In genomic region chr13:30802501-30802900, GRCh38 we compare ENCODE assay signal across 8 cellular contexts.
DNase-seq lines count a peak whose midpoint lies in the region; ATAC-seq and TF ChIP-seq lines count a peak whose summit lies in the region.

No MANE protein-coding gene starts in this region.

- DNase-seq in CD4-positive, alpha-beta memory T cell, result no peak
- no peak for DNase-seq in activated B cell treated with CpG ODN at 0.5 μM for 24 hours
- DNase-seq in naive thymus-derived CD4-positive, alpha-beta T cell, result no peak
- DNase-seq in activated T-helper 2 cell treated with anti-CD3 and anti-CD28 coated beads, Interferon-gamma antibody, Interleukin-2, Interleukin-4, amounts not matched to agents 10 μg/mL and 5 μg/mL and 100 μg/mL, durations not matched to agents 14 hours and 24 hours and 36 hours (ENCODE audit: low spot score), result no peak
- DNase-seq in SW 1271 (lab: John Stamatoyannopoulos, UW), result no peak

- no peak for TF ChIP-seq CTCF in activated B cell treated with CpG ODN at 0.5 μM for 24 hours (IDR thresholded peaks at IDR 0.05)

- H3K4me3 ChIP-seq in CD4-positive, alpha-beta memory T cell (ENCODE audit: low read length in 2 of 2), result no peak overlapping the region
- peak overlapping the region; percentile 27 for H3K4me3 ChIP-seq in naive thymus-derived CD4-positive, alpha-beta T cell (ENCODE audit: low read length)

- POLR2A ChIA-PET in CD4-positive, alpha-beta memory T cell (lab: Charles Lee; ENCODE audit: partially characterized antibody), result no interaction called here
- POLR2A ChIA-PET in activated B cell treated with CpG ODN at 0.5 μM for 24 hours (lab: Charles Lee), result no interaction called here
- POLR2A ChIA-PET in naive thymus-derived CD4-positive, alpha-beta T cell (lab: Charles Lee), result no interaction called here

- intact Hi-C loops in CD4-positive, alpha-beta memory T cell (cut with micrococcal nuclease), result loop anchor here (1.0 to 10.0 kb wide), 5 partner anchors 186 to 338 kb away; partner anchors contain the start of genes HMGB1 and USPL1
- intact Hi-C loops in activated B cell treated with CpG ODN at 0.5 μM for 24 hours (cut with micrococcal nuclease), result loop anchor here (1.0 to 10.0 kb wide), 6 partner anchors 62 to 547 kb away; no protein-coding TSS in a partner anchor
- intact Hi-C loops in naive thymus-derived CD4-positive, alpha-beta T cell (cut with micrococcal nuclease), result loop anchor here (1.0 to 5.0 kb wide), 11 partner anchors 186 to 1294 kb away; partner anchors contain the start of genes HMGB1 (in 2 of the 2) and USPL1 (in 1 of the 2)
- intact Hi-C loops in activated T-helper 2 cell treated with anti-CD3 and anti-CD28 coated beads, Interferon-gamma antibody, Interleukin-2, Interleukin-4, amounts not matched to agents 10 μg/mL and 5 μg/mL and 100 μg/mL, durations not matched to agents 14 hours and 24 hours and 36 hours (cut with micrococcal nuclease), result loop anchor here (2.0 to 10.0 kb wide), 6 partner anchors 148 to 428 kb away; partner anchors contain the start of genes HMGB1 and USPL1

- peaks cover 0 to 1% (median 0%) of the 10 kb centered on the region in 8 donors for H3K9me3 Mint-ChIP-seq in CD4-positive, alpha-beta memory T cell
- no peaks in the 10 kb centered on the region for H3K9me3 Mint-ChIP-seq in activated B cell treated with CpG ODN at 0.5 μM for 24 hours
- no peaks in the 10 kb centered on the region for H3K9me3 Mint-ChIP-seq in naive thymus-derived CD4-positive, alpha-beta T cell
- no peaks in the 10 kb centered on the region for H3K9me3 Mint-ChIP-seq in activated T-helper 2 cell treated with anti-CD3 and anti-CD28 coated beads, Interferon-gamma antibody, Interleukin-2, Interleukin-4, amounts not matched to agents 10 μg/mL and 5 μg/mL and 100 μg/mL, durations not matched to agents 14 hours and 24 hours and 36 hours

- ATAC-seq in GM21723 (IDR thresholded peaks at IDR 0.05; ENCODE audit: unreplicated experiment), result peak; percentile 28
- ATAC-seq in activated B cell treated with CpG ODN at 0.5 μM for 24 hours (ENCODE audit: low read depth), result peak; percentile 13
- peak; percentile 18 for ATAC-seq in naive thymus-derived CD4-positive, alpha-beta T cell
- ATAC-seq in HG03045 (IDR thresholded peaks at IDR 0.05; ENCODE audit: unreplicated experiment), result no peak
- no peak for ATAC-seq in GM19455 (IDR thresholded peaks at IDR 0.05; ENCODE audit: unreplicated experiment)

- no peak overlapping the region for H3K27ac ChIP-seq in CD4-positive, alpha-beta memory T cell (ENCODE audit: low read depth, low read length)
- no peak overlapping the region for H3K27ac ChIP-seq in naive thymus-derived CD4-positive, alpha-beta T cell (ENCODE audit: low read depth, low read length)

- CTCF ChIA-PET in CD4-positive, alpha-beta memory T cell (lab: Charles Lee; ENCODE audit: partially characterized antibody), result interaction anchor here (0.7 to 4.5 kb wide), 16 partner anchors 10 to 550 kb away, joined by 3 to 29 read pairs (median 4); no protein-coding TSS in a partner anchor
- CTCF ChIA-PET in activated B cell treated with CpG ODN at 0.5 μM for 24 hours (lab: Charles Lee), result interaction anchor here (1.1 to 2.7 kb wide), 8 partner anchors 120 to 670 kb away, joined by 3 to 15 read pairs (median 4); no protein-coding TSS in a partner anchor
- CTCF ChIA-PET in naive thymus-derived CD4-positive, alpha-beta T cell (lab: Charles Lee), result interaction anchor here (0.6 to 1.3 kb wide), 3 partner anchors 66 to 389 kb away, joined by 3 read pairs; no protein-coding TSS in a partner anchor

- no peaks in the 10 kb centered on the region for H3K27me3 ChIP-seq in CD4-positive, alpha-beta memory T cell (ENCODE audit: insufficient read depth, low read length)
- H3K27me3 ChIP-seq in naive thymus-derived CD4-positive, alpha-beta T cell (ENCODE audit: control insufficient read depth in 2 of 2, insufficient read depth in 2 of 2, low read length in 2 of 2), result no peaks in the 10 kb centered on the region

- peaks cover 7 to 21% (median 8%) of the 10 kb centered on the region in 4 donors for H3K4me1 Mint-ChIP-seq in CD4-positive, alpha-beta memory T cell
- H3K4me1 Mint-ChIP-seq in activated B cell treated with CpG ODN at 0.5 μM for 24 hours, result peaks cover 11% of the 10 kb centered on the region
- peaks cover 5 to 19% (median 10%) of the 10 kb centered on the region in 7 donors for H3K4me1 Mint-ChIP-seq in naive thymus-derived CD4-positive, alpha-beta T cell
- peaks cover 12% of the 10 kb centered on the region for H3K4me1 Mint-ChIP-seq in activated T-helper 2 cell treated with anti-CD3 and anti-CD28 coated beads, Interferon-gamma antibody, Interleukin-2, Interleukin-4, amounts not matched to agents 10 μg/mL and 5 μg/mL and 100 μg/mL, durations not matched to agents 14 hours and 24 hours and 36 hours (ENCODE audit: low read depth)

- no peaks in the 10 kb centered on the region for H3K27me3 Mint-ChIP-seq in CD4-positive, alpha-beta memory T cell
- H3K27me3 Mint-ChIP-seq in activated B cell treated with CpG ODN at 0.5 μM for 24 hours, result no peaks in the 10 kb centered on the region
- peaks cover 0 to 5% (median 0%) of the 10 kb centered on the region in 5 donors for H3K27me3 Mint-ChIP-seq in naive thymus-derived CD4-positive, alpha-beta T cell
- no peaks in the 10 kb centered on the region for H3K27me3 Mint-ChIP-seq in activated T-helper 2 cell treated with anti-CD3 and anti-CD28 coated beads, Interferon-gamma antibody, Interleukin-2, Interleukin-4, amounts not matched to agents 10 μg/mL and 5 μg/mL and 100 μg/mL, durations not matched to agents 14 hours and 24 hours and 36 hours (ENCODE audit: low read depth)

- peak overlapping the region in 4 of 7 donors; percentile 46 to 70 (median 62) for H3K27ac Mint-ChIP-seq in CD4-positive, alpha-beta memory T cell
- H3K27ac Mint-ChIP-seq in activated B cell treated with CpG ODN at 0.5 μM for 24 hours, result no peak overlapping the region
- no peak overlapping the region for H3K27ac Mint-ChIP-seq in naive thymus-derived CD4-positive, alpha-beta T cell
- H3K27ac Mint-ChIP-seq in activated T-helper 2 cell treated with anti-CD3 and anti-CD28 coated beads, Interferon-gamma antibody, Interleukin-2, Interleukin-4, amounts not matched to agents 10 μg/mL and 5 μg/mL and 100 μg/mL, durations not matched to agents 14 hours and 24 hours and 36 hours, result no peak overlapping the region

- no peaks in the 10 kb centered on the region for H3K36me3 Mint-ChIP-seq in CD4-positive, alpha-beta memory T cell
- no peaks in the 10 kb centered on the region for H3K36me3 Mint-ChIP-seq in activated B cell treated with CpG ODN at 0.5 μM for 24 hours (ENCODE audit: low read depth)
- no peaks in the 10 kb centered on the region for H3K36me3 Mint-ChIP-seq in naive thymus-derived CD4-positive, alpha-beta T cell
- H3K36me3 Mint-ChIP-seq in activated T-helper 2 cell treated with anti-CD3 and anti-CD28 coated beads, Interferon-gamma antibody, Interleukin-2, Interleukin-4, amounts not matched to agents 10 μg/mL and 5 μg/mL and 100 μg/mL, durations not matched to agents 14 hours and 24 hours and 36 hours (ENCODE audit: low read depth), result no peaks in the 10 kb centered on the region

- no peaks in the 10 kb centered on the region for H3K9me3 ChIP-seq in CD4-positive, alpha-beta memory T cell (ENCODE audit: control insufficient read depth in 1 of 2, low read length in 2 of 2)
- no peaks in the 10 kb centered on the region for H3K9me3 ChIP-seq in naive thymus-derived CD4-positive, alpha-beta T cell (ENCODE audit: control insufficient read depth in 2 of 3, low read length in 3 of 3)

- H3K4me3 Mint-ChIP-seq in CD4-positive, alpha-beta memory T cell, result peak overlapping the region in 4 of 8 donors; percentile 32 to 76 (median 62)
- peak overlapping the region; percentile 73 for H3K4me3 Mint-ChIP-seq in activated B cell treated with CpG ODN at 0.5 μM for 24 hours
- H3K4me3 Mint-ChIP-seq in naive thymus-derived CD4-positive, alpha-beta T cell, result peak overlapping the region in 5 of 10 donors; percentile 17 to 75 (median 47)
- no peak overlapping the region for H3K4me3 Mint-ChIP-seq in activated T-helper 2 cell treated with anti-CD3 and anti-CD28 coated beads, Interferon-gamma antibody, Interleukin-2, Interleukin-4, amounts not matched to agents 10 μg/mL and 5 μg/mL and 100 μg/mL, durations not matched to agents 14 hours and 24 hours and 36 hours (ENCODE audit: low read depth)

- H3K36me3 ChIP-seq in CD4-positive, alpha-beta memory T cell (ENCODE audit: insufficient read depth, low read length), result no peaks in the 10 kb centered on the region
- H3K36me3 ChIP-seq in naive thymus-derived CD4-positive, alpha-beta T cell (ENCODE audit: control insufficient read depth in 2 of 3, insufficient read depth in 3 of 3, low read length in 3 of 3), result no peaks in the 10 kb centered on the region

- peaks cover 9% of the 10 kb centered on the region for H3K4me1 ChIP-seq in CD4-positive, alpha-beta memory T cell (ENCODE audit: insufficient read depth, low read length)
- H3K4me1 ChIP-seq in naive thymus-derived CD4-positive, alpha-beta T cell (ENCODE audit: control insufficient read depth in 2 of 2, insufficient read depth in 2 of 2, low read length in 2 of 2), result peaks cover 3 to 7% of the 10 kb centered on the region in 2 donors

Comparison
In these comparisons a context has a peak if more than half of its experiments do, and no peak if none do; other contexts are left out.
1. H3K27ac Mint-ChIP-seq: peak in CD4-positive, alpha-beta memory T cell (4 of 7); none in activated B cell treated with CpG ODN at 0.5 μM for 24 hours (single experiment), naive thymus-derived CD4-positive, alpha-beta T cell (0 of 9) and activated T-helper 2 cell treated with anti-CD3 and anti-CD28 coated beads, Interferon-gamma antibody, Interleukin-2, Interleukin-4, amounts not matched to agents 10 μg/mL and 5 μg/mL and 100 μg/mL, durations not matched to agents 14 hours and 24 hours and 36 hours (single experiment).
2. ATAC-seq: peak in GM21723 (single experiment), activated B cell treated with CpG ODN at 0.5 μM for 24 hours (single experiment) and naive thymus-derived CD4-positive, alpha-beta T cell (single experiment); none in HG03045 (single experiment) and GM19455 (single experiment).